Comparison of ENCODE assay signal across 11 cellular contexts in the genomic region with DNA sequence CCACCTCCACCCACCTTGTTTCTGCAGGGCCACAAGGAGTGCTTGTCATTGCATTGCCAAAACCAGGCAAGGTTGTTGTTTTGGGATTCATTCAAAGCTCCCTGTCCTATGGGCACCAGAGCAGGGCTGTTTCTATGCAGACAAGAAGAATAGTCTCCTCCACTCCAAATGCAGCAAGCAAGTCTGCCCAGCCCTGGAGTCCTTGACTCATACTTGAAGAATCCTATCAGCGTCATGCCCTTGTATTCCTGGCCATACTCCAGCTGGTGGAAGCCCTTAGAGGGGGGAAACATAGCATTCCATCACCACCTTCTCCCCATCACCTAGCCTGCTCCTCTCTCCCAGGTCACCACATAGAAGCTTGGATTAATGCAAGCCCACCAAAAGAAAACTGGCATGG.
DNase-seq lines count a peak whose midpoint lies in the region; ATAC-seq, FAIRE-seq and TF ChIP-seq lines count a peak whose summit lies in the region.
"Had no signal": no experiment of that assay in that cellular context is flagged by ENCODE, and none has a peak within 500 bp of the region (broad histone marks: within the 10 kb centered on the region; RNA-seq: fewer than 3 reads in every experiment).

No MANE protein-coding gene starts in this region.

- TF ChIP-seq CTCF in choroid plexus epithelial cell (conservative IDR thresholded peaks at IDR 0.05; ENCODE audit: low read depth, low read length) (no peak), D721Med (IDR thresholded peaks at IDR 0.05; ENCODE audit: insufficient read depth, missing control alignments) (no peak)

- no peak overlapping the region for H3K4me3 Mint-ChIP-seq in effector memory CD8-positive, alpha-beta T cell
- H3K4me3 Mint-ChIP-seq: stimulated activated naive CD8-positive, alpha-beta T cell treated with anti-CD3 and anti-CD28 coated beads, Interleukin-15, Interleukin-2, amounts not matched to agents 100 ng/mL and 50 ng/mL, for 24 hours had no signal

- no peaks in the 10 kb centered on the region for H3K9me3 Mint-ChIP-seq in effector memory CD8-positive, alpha-beta T cell
- H3K9me3 Mint-ChIP-seq: stimulated activated naive CD8-positive, alpha-beta T cell treated with anti-CD3 and anti-CD28 coated beads, Interleukin-15, Interleukin-2, amounts not matched to agents 100 ng/mL and 50 ng/mL, for 24 hours had no signal

- ATAC-seq in GM21825 (IDR thresholded peaks at IDR 0.05; ENCODE audit: unreplicated experiment) (no peak), HG02840 (IDR thresholded peaks at IDR 0.05; ENCODE audit: low FRiP score, unreplicated experiment) (no peak)
- no peak for ATAC-seq in effector memory CD8-positive, alpha-beta T cell (replicated peaks)

- FAIRE-seq in D721Med (lab: Jason Lieb, UNC) = no peak

- no peak overlapping the region for H3K27ac Mint-ChIP-seq in effector memory CD8-positive, alpha-beta T cell
- H3K27ac Mint-ChIP-seq: stimulated activated naive CD8-positive, alpha-beta T cell treated with anti-CD3 and anti-CD28 coated beads, Interleukin-15, Interleukin-2, amounts not matched to agents 100 ng/mL and 50 ng/mL, for 24 hours had no signal

- no peak overlapping the region for H3K4me3 ChIP-seq in choroid plexus epithelial cell (ENCODE audit: low read depth, low read length)
- H3K4me3 ChIP-seq: SJCRH30 had no signal

- H3K27me3 Mint-ChIP-seq in effector memory CD8-positive, alpha-beta T cell = peaks cover 56 to 60% of the 10 kb centered on the region in 2 donors

- DNase-seq in Daoy (ENCODE audit: low read depth) = peak; percentile 84
- DNase-seq in LoVo (ENCODE audit: low spot score) = peak; percentile 35
- peak; percentile 93 for DNase-seq in choroid plexus epithelial cell (ENCODE audit: low read depth)
- peak; percentile 64 for DNase-seq in myocyte (ENCODE audit: low read depth)
- no peak for DNase-seq in D721Med (ENCODE audit: insufficient read length, low spot score)
- DNase-seq in effector memory CD8-positive, alpha-beta T cell = no peak
- DNase-seq: sigmoid colon, SJCRH30 had no signal

- H3K4me1 Mint-ChIP-seq in effector memory CD8-positive, alpha-beta T cell (ENCODE audit: low read depth in 2 of 2) = peaks cover 5 to 6% of the 10 kb centered on the region in 2 donors

- no peaks in the 10 kb centered on the region for H3K36me3 Mint-ChIP-seq in effector memory CD8-positive, alpha-beta T cell (ENCODE audit: insufficient read depth)

Comparison
In these comparisons a context has a peak if more than half of its experiments do, and no peak if none do; other contexts are left out.
1. DNase-seq: peak in Daoy (single experiment), LoVo (single experiment), choroid plexus epithelial cell (single experiment) and myocyte (single experiment); none in D721Med (single experiment) and effector memory CD8-positive, alpha-beta T cell (0 of 3).